Comparison of ENCODE assay signal across 2 cellular contexts in the genomic region with DNA sequence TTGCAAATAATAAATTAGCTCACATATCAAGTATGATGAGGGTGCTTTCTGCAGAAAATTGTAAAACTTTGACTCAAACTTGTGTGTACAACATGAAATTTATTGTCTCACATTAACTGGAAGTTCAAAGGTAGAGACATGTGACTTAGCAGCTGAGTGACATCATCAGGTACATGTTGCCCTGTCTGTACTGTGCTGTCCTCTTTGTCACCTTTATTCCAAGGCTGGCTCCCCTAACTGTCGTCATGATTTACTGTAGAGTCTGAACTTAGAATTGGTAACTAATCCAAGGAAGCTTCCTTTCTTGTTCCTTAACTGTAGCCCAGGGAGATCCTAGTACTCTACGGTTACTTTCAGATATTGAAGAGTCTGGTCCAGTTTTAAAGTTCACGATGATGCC.
TF ChIP-seq lines count a peak whose summit lies in the region.

No MANE protein-coding gene starts in this region.

TF ChIP-seq in IMR-90, 13 proteins besides CTCF, POLR2A, EP300 and RAD21:
- TF ChIP-seq, protein P1, sequence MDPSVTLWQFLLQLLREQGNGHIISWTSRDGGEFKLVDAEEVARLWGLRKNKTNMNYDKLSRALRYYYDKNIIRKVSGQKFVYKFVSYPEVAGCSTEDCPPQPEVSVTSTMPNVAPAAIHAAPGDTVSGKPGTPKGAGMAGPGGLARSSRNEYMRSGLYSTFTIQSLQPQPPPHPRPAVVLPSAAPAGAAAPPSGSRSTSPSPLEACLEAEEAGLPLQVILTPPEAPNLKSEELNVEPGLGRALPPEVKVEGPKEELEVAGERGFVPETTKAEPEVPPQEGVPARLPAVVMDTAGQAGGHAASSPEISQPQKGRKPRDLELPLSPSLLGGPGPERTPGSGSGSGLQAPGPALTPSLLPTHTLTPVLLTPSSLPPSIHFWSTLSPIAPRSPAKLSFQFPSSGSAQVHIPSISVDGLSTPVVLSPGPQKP (IDR thresholded peaks at IDR 0.05; ENCODE audit: borderline replicate concordance, low read depth, low read length): no peak
- TF ChIP-seq RFX5 (IDR thresholded peaks at IDR 0.05; ENCODE audit: low read depth, low read length): no peak
- TF ChIP-seq BHLHE40 (IDR thresholded peaks at IDR 0.05; ENCODE audit: low read depth, low read length): no peak
- no peak for TF ChIP-seq NFE2L2 (IDR thresholded peaks at IDR 0.05; ENCODE audit: low read depth, low read length)
- TF ChIP-seq, protein P2, sequence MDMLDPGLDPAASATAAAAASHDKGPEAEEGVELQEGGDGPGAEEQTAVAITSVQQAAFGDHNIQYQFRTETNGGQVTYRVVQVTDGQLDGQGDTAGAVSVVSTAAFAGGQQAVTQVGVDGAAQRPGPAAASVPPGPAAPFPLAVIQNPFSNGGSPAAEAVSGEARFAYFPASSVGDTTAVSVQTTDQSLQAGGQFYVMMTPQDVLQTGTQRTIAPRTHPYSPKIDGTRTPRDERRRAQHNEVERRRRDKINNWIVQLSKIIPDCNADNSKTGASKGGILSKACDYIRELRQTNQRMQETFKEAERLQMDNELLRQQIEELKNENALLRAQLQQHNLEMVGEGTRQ (IDR thresholded peaks at IDR 0.05; ENCODE audit: low read depth, low read length): no peak
- TF ChIP-seq MAFK (IDR thresholded peaks at IDR 0.05; ENCODE audit: low read depth, low read length): no peak
- no peak for TF ChIP-seq RCOR1 (IDR thresholded peaks at IDR 0.05; ENCODE audit: insufficient replicate concordance, low read length)
- no peak for TF ChIP-seq FOS (IDR thresholded peaks at IDR 0.05; ENCODE audit: low read depth, low read length)
- no peak for TF ChIP-seq MXI1 (IDR thresholded peaks at IDR 0.05; ENCODE audit: borderline replicate concordance, low read depth, low read length)
- no peak for TF ChIP-seq CHD1 (IDR thresholded peaks at IDR 0.05; ENCODE audit: low read depth, low read length)
- no peak for TF ChIP-seq MAZ (IDR thresholded peaks at IDR 0.05; ENCODE audit: borderline replicate concordance, low read depth, low read length)
- TF ChIP-seq CEBPB (IDR thresholded peaks at IDR 0.05; ENCODE audit: low read depth, low read length): no peak

TF ChIP-seq in H1, 55 proteins besides CTCF, POLR2A, EP300 and RAD21:
- TF ChIP-seq RBBP5 (IDR thresholded peaks at IDR 0.05; ENCODE audit: borderline replicate concordance, low read depth, low read length): no peak
- peak; percentile 50; the same call in 1 of the 2 replicates for TF ChIP-seq POLR2AphosphoS5 (IDR thresholded peaks at IDR 0.05; ENCODE audit: low read depth, low read length)
- no peak for TF ChIP-seq CREB1 (IDR thresholded peaks at IDR 0.05)
